In genomic region chr11:108221981-108222685, GRCh38 we compare ENCODE assay signal across 8 cellular contexts. TPM values are rescaled to one million over a fixed set of nuclear protein-coding genes. Genes with fewer than 3 reads are reported as not detected.
A peak's percentile ranks its signal among the peaks of the same experiment; 100 is the strongest.
DNase-seq lines count a peak whose midpoint lies in the region; ATAC-seq, FAIRE-seq and TF ChIP-seq lines count a peak whose summit lies in the region.

NPAT (minus strand) TSS chr11:108222638; CDS start chr11:108222536, 102 bp downstream.

- peaks cover 54% of the 10 kb centered on the region for H3K4me1 Mint-ChIP-seq in stimulated activated effector memory CD8-positive, alpha-beta T cell treated with anti-CD3 and anti-CD28 coated beads, Interleukin-12 subunit alpha, Interleukin-12 subunit beta, amount 100 ng/mL, for 72 hours

- TF ChIP-seq RAD21 in HepG2 (CRISPR knock-in tag; IDR thresholded peaks at IDR 0.05) = no peak

- H3K4me2 ChIP-seq in HepG2 (ENCODE audit: low read depth, low read length) = peak within 1 kb of the TSS; percentile 89

- in situ Hi-C loops in astrocyte of the cerebellum (cut with HindIII; ENCODE audit: low sequenced_read_pairs) = loop anchor here (5.0 kb wide), 1 partner anchor 35 kb away; no protein-coding TSS in a partner anchor
- in situ Hi-C loops in HepG2 (cut with HindIII; ENCODE audit: extremely low pct_ligation_motif_present, low pct_unique_long_range_greater_than_20kb) = no loop called here

- H3K4me1 ChIP-seq in HepG2 (ENCODE audit: insufficient read depth, low read length) (peaks cover 50% of the 10 kb centered on the region), stomach smooth muscle (ENCODE audit: control insufficient read depth, insufficient read depth, low read length) (peaks cover 20% of the 10 kb centered on the region)

- H2AFZ ChIP-seq in HepG2 (ENCODE audit: low read length) = peak within 1 kb of the TSS; percentile 60

- no peak within 1 kb of the TSS for H3K4me3 Mint-ChIP-seq in stimulated activated effector memory CD8-positive, alpha-beta T cell treated with anti-CD3 and anti-CD28 coated beads, Interleukin-12 subunit alpha, Interleukin-12 subunit beta, amount 100 ng/mL, for 72 hours

- intact Hi-C loops in HepG2 (cut with micrococcal nuclease; ENCODE audit: unreplicated experiment) = loop anchor here (5.0 kb wide), 2 partner anchors 100 to 425 kb away; partner anchors contain the start of gene ACAT1

- peaks cover 86% of the 10 kb centered on the region for H3K79me2 ChIP-seq in HepG2 (ENCODE audit: insufficient read depth, low read length)

- no peaks in the 10 kb centered on the region for H3K9me3 Mint-ChIP-seq in stimulated activated effector memory CD8-positive, alpha-beta T cell treated with anti-CD3 and anti-CD28 coated beads, Interleukin-12 subunit alpha, Interleukin-12 subunit beta, amount 100 ng/mL, for 72 hours

- POLR2A ChIA-PET in HepG2 (lab: Yijun Ruan, JAX) = interaction anchor here (0.8 to 5.7 kb wide), 9 partner anchors 8 to 213 kb away, joined by 3 to 56 read pairs (median 4); partner anchors contain the start of gene CUL5

- ATAC-seq in HepG2 = no peak
- no peak for ATAC-seq in stimulated activated effector memory CD8-positive, alpha-beta T cell treated with anti-CD3 and anti-CD28 coated beads, Interleukin-12 subunit alpha, Interleukin-12 subunit beta, amount 100 ng/mL, for 72 hours

- H4K20me1 ChIP-seq in HepG2 (ENCODE audit: insufficient read depth, low read length) = no peaks in the 10 kb centered on the region

- FAIRE-seq in HepG2 (lab: Jason Lieb, UNC) (no peak), HTR-8/SVneo (lab: Jason Lieb, UNC) (no peak)

- DNase-seq in activated effector memory CD4-positive, alpha-beta T cell treated with anti-CD3 and anti-CD28 coated beads, Interleukin-2, amount 50 U/mL, for 16 hours = peak; percentile 80
- DNase-seq in activated effector memory CD4-positive, alpha-beta T cell treated with Interleukin-2 at 50 U/mL for 16 hours = no peak
- DNase-seq in astrocyte of the cerebellum (ENCODE audit: low read depth) = no peak
- no peak for DNase-seq in HepG2 (ENCODE audit: low spot score)
- DNase-seq in stimulated activated effector memory CD8-positive, alpha-beta T cell treated with anti-CD3 and anti-CD28 coated beads, Interleukin-12 subunit alpha, Interleukin-12 subunit beta, amount 100 ng/mL, for 72 hours (ENCODE audit: low spot score in 2 of 2) = no peak
- no peak for DNase-seq in HTR-8/SVneo (ENCODE audit: insufficient read length, low spot score)

- H3K27me3 ChIP-seq in HepG2 (ENCODE audit: control insufficient read depth in 1 of 2, insufficient read depth in 2 of 2, low read length in 2 of 2) (peaks cover 0 to 2% of the 10 kb centered on the region in 2 experiments; a peak in 1 of 5 replicates), stomach smooth muscle (ENCODE audit: control insufficient read depth in 1 of 2, insufficient read depth in 2 of 2, low read length in 2 of 2) (no peaks in the 10 kb centered on the region)

- no peaks in the 10 kb centered on the region for H3K9me3 ChIP-seq in KOPT-K1 (ENCODE audit: insufficient read depth, low read length, poor library complexity, severe bottlenecking)
- no peaks in the 10 kb centered on the region for H3K9me3 ChIP-seq in HepG2 (ENCODE audit: low read length)
- no peaks in the 10 kb centered on the region for H3K9me3 ChIP-seq in stomach smooth muscle (ENCODE audit: control insufficient read depth in 2 of 2, low read length in 2 of 2)

- no peak within 1 kb of the TSS for H3K27ac Mint-ChIP-seq in stimulated activated effector memory CD8-positive, alpha-beta T cell treated with anti-CD3 and anti-CD28 coated beads, Interleukin-12 subunit alpha, Interleukin-12 subunit beta, amount 100 ng/mL, for 72 hours

- H3K27ac ChIP-seq in KOPT-K1 (ENCODE audit: low read depth, low read length, poor library complexity, severe bottlenecking) (peak within 1 kb of the TSS; percentile 90), HepG2 (ENCODE audit: extremely low read length, insufficient read depth, low read length) (peak within 1 kb of the TSS; percentile 96), stomach smooth muscle (ENCODE audit: low read length) (peak within 1 kb of the TSS; percentile 91)

- CTCF ChIA-PET in HepG2 (lab: Yijun Ruan, JAX; ENCODE audit: low intra/inter-chr PET ratio, low total read pairs) = no interaction called here

- H3K36me3 Mint-ChIP-seq in stimulated activated effector memory CD8-positive, alpha-beta T cell treated with anti-CD3 and anti-CD28 coated beads, Interleukin-12 subunit alpha, Interleukin-12 subunit beta, amount 100 ng/mL, for 72 hours = peaks cover 43% of the 10 kb centered on the region

- H3K36me3 ChIP-seq in KOPT-K1 (ENCODE audit: insufficient read depth, low read length) (peaks cover 26% of the 10 kb centered on the region), HepG2 (replicated peaks in 1 of 2; ENCODE audit: control insufficient read depth in 1 of 2, insufficient read depth in 2 of 2, low read length in 2 of 2) (no peaks in the 10 kb centered on the region; a peak in 2 of 5 replicates), stomach smooth muscle (ENCODE audit: control insufficient read depth in 2 of 2, insufficient read depth in 2 of 2, low read length in 2 of 2) (no peaks in the 10 kb centered on the region)

- H3K9ac ChIP-seq in HepG2 (ENCODE audit: insufficient read depth, low read depth, low read length) (peak within 1 kb of the TSS; percentile 93), stomach smooth muscle (ENCODE audit: low read length in 2 of 2) (peak within 1 kb of the TSS; percentile 94 to 98)

- TF ChIP-seq EP300 in HepG2 (IDR thresholded peaks at IDR 0.05; ENCODE audit: low read depth in 2 of 2, low read length in 2 of 2) = no peak
- 0 out of 2 replicates have a peak, but pooled peaks have one; percentile 3 for TF ChIP-seq EP300 in HepG2 (CRISPR knock-in tag; IDR thresholded peaks at IDR 0.05; ENCODE audit: borderline replicate concordance)

- TSS peak; percentile 78 for BruUV-seq in HepG2 (replicated peaks; lab: Mats Ljungman, UMichigan)

- WGBS in HepG2 (ENCODE audit: low lambda C conversion rate) = under 1% methylated on average over 21 of the region's 36 CpGs

- TF ChIP-seq POLR2A in HepG2 (IDR thresholded peaks at IDR 0.05; ENCODE audit: insufficient read depth in 1 of 2, low read depth in 2 of 2, low read length in 2 of 2) = peak; percentile 73 to 87

- TF ChIP-seq CTCF in astrocyte of the cerebellum (IDR thresholded peaks at IDR 0.05; ENCODE audit: low read depth, low read length, missing control alignments) (no peak), HepG2 (CRISPR knock-in tag; IDR thresholded peaks at IDR 0.05) (no peak)

- H3K4me3 ChIP-seq in astrocyte of the cerebellum (ENCODE audit: low read depth, low read length) (peak within 1 kb of the TSS; percentile 84), HepG2 (replicated peaks in 1 of 3; ENCODE audit: insufficient read depth in 1 of 3, low read depth in 2 of 3, low read length in 3 of 3) (peak within 1 kb of the TSS; percentile 86 to 91 (median 88)), stomach smooth muscle (ENCODE audit: low read length in 2 of 2) (peak within 1 kb of the TSS; percentile 96 to 100)

TF ChIP-seq in HepG2, 621 proteins besides CTCF, POLR2A, EP300 and RAD21 (continues in another document):
- no peak for TF ChIP-seq ZNF24 (IDR thresholded peaks at IDR 0.05)
- no peak for TF ChIP-seq HNRNPLL (IDR thresholded peaks at IDR 0.05; ENCODE audit: low read depth, low read length, poor library complexity, severe bottlenecking)
- no peak for TF ChIP-seq ZNF839 (CRISPR knock-in tag; IDR thresholded peaks at IDR 0.05; ENCODE audit: borderline replicate concordance)
- no peak for TF ChIP-seq ZSCAN5A (CRISPR knock-in tag; IDR thresholded peaks at IDR 0.05; ENCODE audit: borderline replicate concordance)
- peak; percentile 9; the same call in 1 of the 2 replicates for TF ChIP-seq ZNF556 (CRISPR knock-in tag; IDR thresholded peaks at IDR 0.05; ENCODE audit: borderline replicate concordance)
- TF ChIP-seq SIX1 (CRISPR knock-in tag; IDR thresholded peaks at IDR 0.05; ENCODE audit: borderline replicate concordance) = 0 out of 2 replicates have a peak, but pooled peaks have one; percentile 28

RNA-seq across cellular contexts. Expression of gene NPAT, which starts in this region (rescaled TPM):
- total RNA-seq in HepG2 (2016; rRNA removed; fragmentation: Illumina TruSeq; extraction: Trizol) = 11.2 and 16.8 TPM in 2 replicates
- total RNA-seq in HepG2 (2016; cell fraction: cytosol; rRNA removed; fragmentation: Illumina TruSeq; extraction: Trizol; ENCODE audit: low read depth) = 3.0 and 3.6 TPM in 2 replicates
- total RNA-seq in HepG2 (2016; cell fraction: insoluble cytoplasmic fraction; rRNA removed; fragmentation: Illumina TruSeq; extraction: Trizol) = 11.0 and 16.0 TPM in 2 replicates
- 5.2 and 6.0 TPM in 2 replicates for total RNA-seq in HepG2 (2016; cell fraction: membrane; rRNA removed; fragmentation: Illumina TruSeq; extraction: Trizol)
- 14.8 and 18.0 TPM in 2 replicates for total RNA-seq in HepG2 (2016; cell fraction: nucleus; rRNA removed; fragmentation: Illumina TruSeq; extraction: Trizol)
- 3.5 and 4.4 TPM in 2 replicates for polyA plus RNA-seq in HepG2 (2011; rRNA removed)
- 1.6 and 2.5 TPM in 2 replicates for polyA plus RNA-seq in HepG2 (2011; cell fraction: cytosol; rRNA removed)
- polyA plus RNA-seq in HepG2 (2011; cell fraction: nucleus; rRNA removed) = 4.4 and 4.5 TPM in 2 replicates
- polyA plus RNA-seq in HepG2 (2012) = 3.2 and 4.8 TPM in 2 replicates
- polyA plus RNA-seq in HepG2 (2016; cell fraction: cytosol; fragmentation: Illumina TruSeq; extraction: Trizol; ENCODE audit: low read depth) = 0.24 and 0.34 TPM in 2 replicates
- polyA plus RNA-seq in HepG2 (2016; cell fraction: insoluble cytoplasmic fraction; fragmentation: Illumina TruSeq; extraction: Trizol; ENCODE audit: low read depth) = 10.1 TPM in 2 replicates
- polyA plus RNA-seq in HepG2 (2016; cell fraction: membrane; fragmentation: Illumina TruSeq; extraction: Trizol; ENCODE audit: low read depth) = 0.60 and 0.72 TPM in 2 replicates
- polyA plus RNA-seq in HepG2 (2016; cell fraction: nucleus; fragmentation: Illumina TruSeq; extraction: Trizol; ENCODE audit: insufficient read depth, low read depth) = 13.1 and 17.1 TPM in 2 replicates
- 10.1 and 20.2 TPM in 2 replicates for polyA minus RNA-seq in HepG2 (2011; rRNA and poly(A)+ RNA removed; ENCODE audit: low replicate concordance)
- polyA minus RNA-seq in HepG2 (2011; cell fraction: cytosol; rRNA and poly(A)+ RNA removed) = 6.4 and 7.4 TPM in 2 replicates
- 26.0 and 33.7 TPM in 2 replicates for polyA minus RNA-seq in HepG2 (2011; cell fraction: nucleus; rRNA and poly(A)+ RNA removed)
